ENCODE assay signal across 9 cellular contexts in genomic region chr3:111547645-111548044, GRCh38. TPM values are rescaled to one million over a fixed set of nuclear protein-coding genes. Genes with fewer than 3 reads are reported as not detected.
DNase-seq lines count a peak whose midpoint lies in the region; ATAC-seq and TF ChIP-seq lines count a peak whose summit lies in the region.
"Had no signal": no experiment of that assay in that cellular context is flagged by ENCODE, and none has a peak within 500 bp of the region (broad histone marks: within the 10 kb centered on the region; RNA-seq: fewer than 3 reads in every experiment).

No MANE protein-coding gene starts in this region.

- in situ Hi-C loops in brain microvascular endothelial cell (cut with HindIII; ENCODE audit: low pct_ligation_motif_present, low sequenced_read_pairs), result no loop called here

- peak; percentile 16 for DNase-seq in effector CD8-positive, alpha-beta T cell (lab: John Stamatoyannopoulos, UW)
- no peak for DNase-seq in right lobe of liver
- DNase-seq in brain microvascular endothelial cell, result no peak
- DNase-seq in colonic mucosa, result no peak
- no peak for DNase-seq in occipital lobe (lab: John Stamatoyannopoulos, UW)

- H3K4me1 ChIP-seq in right lobe of liver, result no peaks in the 10 kb centered on the region
- no peaks in the 10 kb centered on the region for H3K4me1 ChIP-seq in colonic mucosa

- peak overlapping the region; percentile 93 for H3K27ac ChIP-seq in KOPT-K1 (ENCODE audit: low read depth, low read length, poor library complexity, severe bottlenecking)
- no peak overlapping the region for H3K27ac ChIP-seq in right lobe of liver
- no peak overlapping the region for H3K27ac ChIP-seq in brain microvascular endothelial cell
- no peak overlapping the region for H3K27ac ChIP-seq in colonic mucosa
- H3K27ac ChIP-seq: neutrophil had no signal

- H3K4me3 ChIP-seq in right lobe of liver (no peak overlapping the region), brain microvascular endothelial cell (ENCODE audit: low read depth, low read length) (no peak overlapping the region), colonic mucosa (no peak overlapping the region)

- TF ChIP-seq POLR2A in right lobe of liver (IDR thresholded peaks at IDR 0.05), result no peak

- H3K9me3 ChIP-seq in KOPT-K1 (ENCODE audit: insufficient read depth, low read length, poor library complexity, severe bottlenecking) (no peaks in the 10 kb centered on the region), right lobe of liver (no peaks in the 10 kb centered on the region), colonic mucosa (no peaks in the 10 kb centered on the region)
- H3K9me3 ChIP-seq: neutrophil had no signal

- TF ChIP-seq CTCF in right lobe of liver (IDR thresholded peaks at IDR 0.05), result no peak
- no peak for TF ChIP-seq CTCF in brain microvascular endothelial cell (IDR thresholded peaks at IDR 0.05; ENCODE audit: low read depth, low read length, missing control alignments)
- no peak for TF ChIP-seq CTCF in colonic mucosa (IDR thresholded peaks at IDR 0.05)

- ATAC-seq in GM18502 (IDR thresholded peaks at IDR 0.05; ENCODE audit: poor library complexity, unreplicated experiment) (peak; percentile 85), GM21717 (IDR thresholded peaks at IDR 0.05; ENCODE audit: unreplicated experiment) (peak; percentile 85), right lobe of liver (no peak)

- H3K36me3 ChIP-seq in KOPT-K1 (ENCODE audit: insufficient read depth, low read length), result peaks cover 70% of the 10 kb centered on the region
- no peaks in the 10 kb centered on the region for H3K36me3 ChIP-seq in right lobe of liver
- H3K36me3 ChIP-seq in brain microvascular endothelial cell (replicated peaks), result no peaks in the 10 kb centered on the region
- H3K36me3 ChIP-seq in colonic mucosa, result no peaks in the 10 kb centered on the region
- H3K36me3 ChIP-seq: neutrophil had no signal

- H3K27me3 ChIP-seq in right lobe of liver (no peaks in the 10 kb centered on the region), brain microvascular endothelial cell (replicated peaks) (no peaks in the 10 kb centered on the region), colonic mucosa (no peaks in the 10 kb centered on the region)
- H3K27me3 ChIP-seq: neutrophil had no signal

- intact Hi-C loops in right lobe of liver (cut with DNase I) (no loop called here), colonic mucosa (cut with DNase I) (no loop called here)

- WGBS in right lobe of liver (ENCODE audit: insufficient coverage, low coverage, low lambda C conversion rate, missing lambda C conversion rate), result 45% methylated on average over 4 of the region's 4 CpGs

- no peak overlapping the region for H3K9ac ChIP-seq in colonic mucosa (ENCODE audit: low read depth in 2 of 2, low read length in 2 of 2)

RNA-seq across cellular contexts. Expression of gene CD96, which starts 5.6 kb away (rescaled TPM):
- total RNA-seq in right lobe of liver (1 to 10 TPM in 1 of 6 experiments, under 1 TPM in 5; 0.31 to 1.3 (median 0.79) TPM), colonic mucosa (1 to 10 TPM; 1.7 to 2.8 TPM), occipital lobe (not detected)

RNA-seq across cellular contexts. Expression of gene ZBED2, which starts 47.5 kb away (rescaled TPM):
- total RNA-seq in right lobe of liver (not detected), colonic mucosa (under 1 TPM in 1 of 2 donors, not detected in 1; 0.52 TPM), occipital lobe (not detected)

Comparison
In these comparisons a context has a peak if more than half of its experiments do, and no peak if none do; other contexts are left out.
1. ATAC-seq: peak in GM18502 (single experiment) and GM21717 (single experiment); none in right lobe of liver (0 of 4).